In the genomic region with DNA sequence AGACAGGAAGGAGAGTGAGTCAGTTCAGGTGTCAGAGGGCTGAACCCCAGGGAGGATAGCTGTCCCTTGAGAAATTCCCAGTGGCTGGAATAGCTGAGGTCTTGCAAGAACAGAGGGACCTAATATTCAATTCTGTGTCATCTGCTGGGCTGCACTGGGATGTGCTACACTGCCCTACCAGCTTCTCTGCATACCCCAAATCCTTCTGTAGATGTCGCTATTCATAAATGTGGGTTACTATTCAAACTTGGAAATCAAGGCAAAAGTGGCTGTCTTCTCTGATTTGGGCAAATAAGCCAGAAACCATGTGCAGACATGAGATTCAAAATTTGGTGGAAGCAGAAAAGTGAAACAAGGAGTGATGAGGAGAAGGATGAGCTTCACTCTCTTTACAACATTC, we compare ENCODE assay signal across 14 cellular contexts. TPM values are rescaled to one million over a fixed set of nuclear protein-coding genes. Genes with fewer than 3 reads are reported as not detected.
DNase-seq lines count a peak whose midpoint lies in the region; ATAC-seq and TF ChIP-seq lines count a peak whose summit lies in the region.
"Had no signal": no experiment of that assay in that cellular context is flagged by ENCODE, and none has a peak within 500 bp of the region (broad histone marks: within the 10 kb centered on the region; RNA-seq: fewer than 3 reads in every experiment).

No MANE protein-coding gene starts in this region.

- H3K36me3 ChIP-seq in BJ (ENCODE audit: control insufficient read depth, insufficient read depth, low read length) (no peaks in the 10 kb centered on the region), GM23248 (ENCODE audit: low read depth) (no peaks in the 10 kb centered on the region), SJCRH30 (no peaks in the 10 kb centered on the region)
- H3K36me3 ChIP-seq: sigmoid colon, upper lobe of right lung had no signal

- no peaks in the 10 kb centered on the region for H3K9me3 Mint-ChIP-seq in activated B cell treated with CpG ODN at 0.5 μM for 24 hours
- H3K9me3 Mint-ChIP-seq: activated naive CD8-positive, alpha-beta T cell treated with anti-CD3 and anti-CD28 coated beads, Interleukin-2, amount 10 ng/mL, durations not matched to agents 7 days and 5 days had no signal

- H3K9me2 ChIP-seq in GM23248 (ENCODE audit: insufficient read depth) = no peaks in the 10 kb centered on the region

- no peak overlapping the region for H3K4me2 ChIP-seq in GM23248 (ENCODE audit: unreplicated experiment)

- no peak overlapping the region for H2AFZ ChIP-seq in GM23248

- H3K9ac ChIP-seq in GM23248 = no peak overlapping the region

- in situ Hi-C loops in GM23248 (cut with MboI) = no loop called here

- no peaks in the 10 kb centered on the region for H3K79me2 ChIP-seq in GM23248 (ENCODE audit: insufficient read depth)

- H3K9me3 ChIP-seq in GM23248 (ENCODE audit: low read depth) = no peaks in the 10 kb centered on the region
- no peaks in the 10 kb centered on the region for H3K9me3 ChIP-seq in SJCRH30 (replicated peaks)
- H3K9me3 ChIP-seq: sigmoid colon, upper lobe of right lung had no signal

- H3K4me1 ChIP-seq in GM23248 (ENCODE audit: insufficient read depth) (peaks cover 8% of the 10 kb centered on the region), SJCRH30 (peaks cover 17% of the 10 kb centered on the region)

- H3K27ac Mint-ChIP-seq in activated B cell treated with CpG ODN at 0.5 μM for 24 hours = peak overlapping the region; percentile 3
- H3K27ac Mint-ChIP-seq: activated naive CD8-positive, alpha-beta T cell treated with anti-CD3 and anti-CD28 coated beads, Interleukin-2, amount 10 ng/mL, durations not matched to agents 7 days and 5 days had no signal

- WGBS in GM23248 (ENCODE audit: low coverage in 1 of 2, low lambda C conversion rate in 2 of 2, missing lambda C conversion rate in 2 of 2), 2 experiments = 33 to 57% methylated on average over 1 of the region's 1 CpG

- H3K36me3 Mint-ChIP-seq in activated B cell treated with CpG ODN at 0.5 μM for 24 hours (ENCODE audit: low read depth) = peaks cover 5% of the 10 kb centered on the region

- CTCF ChIA-PET in BJ (lab: Yijun Ruan, JAX) (interaction anchor here (0.8 to 11.8 kb wide), 10 partner anchors 8 to 251 kb away, joined by 3 to 195 read pairs (median 4); a partner anchor contains a TSS), activated B cell treated with CpG ODN at 0.5 μM for 24 hours (lab: Charles Lee) (interaction anchor here (1.3 kb wide), 1 partner anchor 100 kb away, joined by 6 read pairs; no protein-coding TSS in a partner anchor)

- intact Hi-C loops in activated B cell treated with CpG ODN at 0.5 μM for 24 hours (cut with micrococcal nuclease) = no loop called here

- H3K27ac ChIP-seq in GM23248 (no peak overlapping the region), SJCRH30 (no peak overlapping the region)
- H3K27ac ChIP-seq: sigmoid colon, upper lobe of right lung had no signal

- H3K27me3 ChIP-seq in BJ (ENCODE audit: control insufficient read depth, insufficient read depth, low read length) (peaks cover 3% of the 10 kb centered on the region), GM23248 (replicated peaks; ENCODE audit: insufficient read depth) (0 out of 2 replicates have a peak, but pooled peaks cover 3% of the 10 kb centered on the region), SJCRH30 (no peaks in the 10 kb centered on the region)
- H3K27me3 ChIP-seq: sigmoid colon, upper lobe of right lung had no signal

- H3K4me3 Mint-ChIP-seq in activated B cell treated with CpG ODN at 0.5 μM for 24 hours = no peak overlapping the region
- H3K4me3 Mint-ChIP-seq: activated naive CD8-positive, alpha-beta T cell treated with anti-CD3 and anti-CD28 coated beads, Interleukin-2, amount 10 ng/mL, durations not matched to agents 7 days and 5 days had no signal

- H4K20me1 ChIP-seq in GM23248 (ENCODE audit: insufficient read depth) = no peaks in the 10 kb centered on the region

- DNase-seq in BJ (ENCODE audit: low read depth) = no peak
- peak; percentile 41 for DNase-seq in GM23248
- DNase-seq in activated B cell treated with CpG ODN at 0.5 μM for 24 hours = no peak
- DNase-seq in fibroblast of villous mesenchyme (ENCODE audit: low read depth) = peak; percentile 26
- DNase-seq in SKM-1 (lab: John Stamatoyannopoulos, UW; ENCODE audit: unreplicated experiment) = no peak
- no peak for DNase-seq in SJCRH30
- DNase-seq: activated CD4-positive, alpha-beta T cell treated with anti-CD3 and anti-CD28 coated beads for 4 hours; activated naive CD8-positive, alpha-beta T cell treated with anti-CD3 and anti-CD28 coated beads, Interleukin-2, amount 10 ng/mL, durations not matched to agents 7 days and 5 days; NCI-H2171 treated with DMSO at 0.1 percent for 48 hours; sigmoid colon; upper lobe of right lung had no signal

- peaks cover 21% of the 10 kb centered on the region for H3K4me1 Mint-ChIP-seq in activated B cell treated with CpG ODN at 0.5 μM for 24 hours

- ATAC-seq in activated B cell treated with CpG ODN at 0.5 μM for 24 hours (ENCODE audit: low read depth) (no peak), HG02759 (IDR thresholded peaks at IDR 0.05; ENCODE audit: unreplicated experiment) (no peak), HG02840 (IDR thresholded peaks at IDR 0.05; ENCODE audit: low FRiP score, unreplicated experiment) (no peak)
- ATAC-seq: Right ventricle myocardium inferior, upper lobe of right lung had no signal

- POLR2A ChIA-PET in BJ (lab: Charles Lee) = no interaction called here
- POLR2A ChIA-PET in activated B cell treated with CpG ODN at 0.5 μM for 24 hours (lab: Charles Lee) = no interaction called here

- H3K27me3 Mint-ChIP-seq in activated B cell treated with CpG ODN at 0.5 μM for 24 hours = no peaks in the 10 kb centered on the region
- H3K27me3 Mint-ChIP-seq: activated naive CD8-positive, alpha-beta T cell treated with anti-CD3 and anti-CD28 coated beads, Interleukin-2, amount 10 ng/mL, durations not matched to agents 7 days and 5 days had no signal

- peaks cover 5% of the 10 kb centered on the region; the same call in 1 of the 2 replicates for H3F3A ChIP-seq in GM23248 (ENCODE audit: insufficient read depth)

- TF ChIP-seq CTCF in BJ (IDR thresholded peaks at IDR 0.05; ENCODE audit: insufficient read depth, low read depth, low read length) = peak; percentile 28; the same call in 1 of the 2 replicates
- no peak for TF ChIP-seq CTCF in activated B cell treated with CpG ODN at 0.5 μM for 24 hours (IDR thresholded peaks at IDR 0.05)
- peak; percentile 49 for TF ChIP-seq CTCF in fibroblast of villous mesenchyme (IDR thresholded peaks at IDR 0.05; ENCODE audit: insufficient read depth, low read depth, low read length)

- H3K4me3 ChIP-seq in BJ (ENCODE audit: low read depth, low read length) (no peak overlapping the region), GM23248 (no peak overlapping the region), fibroblast of villous mesenchyme (ENCODE audit: low read depth, low read length) (no peak overlapping the region), SJCRH30 (no peak overlapping the region)
- H3K4me3 ChIP-seq: sigmoid colon, upper lobe of right lung had no signal

RNA-seq across cellular contexts. Expression of a gene that starts 16.3 kb away (rescaled TPM):
- polyA plus RNA-seq in BJ (2011; rRNA removed) = not detected in 2 replicates
- polyA minus RNA-seq in BJ (2011; rRNA and poly(A)+ RNA removed) = not detected in 2 replicates
- total RNA-seq in GM23248 (2014; rRNA removed; shearing (Covaris generic)) = not detected in 2 replicates
- not detected in 2 replicates for polyA plus RNA-seq in GM23248 (2016; fragmentation: Nextera tagmentation; extraction: Ambion mirVana)
- 0.69 and 1.0 TPM in 2 replicates for total RNA-seq in activated B cell treated with CpG ODN at 0.5 μM for 24 hours
- total RNA-seq in fibroblast of villous mesenchyme = not detected in 2 replicates
- total RNA-seq in SJCRH30 (2014; rRNA removed; shearing (Covaris generic)) = not detected in 2 replicates

Comparison
In these comparisons a context has a peak if more than half of its experiments do, and no peak if none do; other contexts are left out.
1. DNase-seq: peak in GM23248 (single experiment) and fibroblast of villous mesenchyme (single experiment); none in BJ (single experiment), activated B cell treated with CpG ODN at 0.5 μM for 24 hours (single experiment), SKM-1 (single experiment) and SJCRH30 (0 of 2).